ENCODE assay signal across 1 cellular context in genomic region chr2:85329181-85329651, GRCh38.
A peak's percentile ranks its signal among the peaks of the same experiment; 100 is the strongest.
TF ChIP-seq lines count a peak whose summit lies in the region.

No MANE protein-coding gene starts in this region.

TF ChIP-seq in K562, 482 proteins besides CTCF, POLR2A, EP300 and RAD21 (continued from another document and continues in another):
- TF ChIP-seq, protein P1, sequence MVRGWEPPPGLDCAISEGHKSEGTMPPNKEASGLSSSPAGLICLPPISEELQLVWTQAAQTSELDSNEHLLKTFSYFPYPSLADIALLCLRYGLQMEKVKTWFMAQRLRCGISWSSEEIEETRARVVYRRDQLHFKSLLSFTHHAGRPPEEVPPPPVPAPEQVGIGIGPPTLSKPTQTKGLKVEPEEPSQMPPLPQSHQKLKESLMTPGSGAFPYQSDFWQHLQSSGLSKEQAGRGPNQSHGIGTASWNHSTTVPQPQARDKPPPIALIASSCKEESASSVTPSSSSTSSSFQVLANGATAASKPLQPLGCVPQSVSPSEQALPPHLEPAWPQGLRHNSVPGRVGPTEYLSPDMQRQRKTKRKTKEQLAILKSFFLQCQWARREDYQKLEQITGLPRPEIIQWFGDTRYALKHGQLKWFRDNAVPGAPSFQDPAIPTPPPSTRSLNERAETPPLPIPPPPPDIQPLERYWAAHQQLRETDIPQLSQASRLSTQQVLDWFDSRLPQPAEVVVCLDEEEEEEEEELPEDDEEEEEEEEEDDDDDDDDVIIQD (CRISPR knock-in tag; IDR thresholded peaks at IDR 0.05) = no peak
- TF ChIP-seq L3MBTL2 (IDR thresholded peaks at IDR 0.05) (no peak), SREBF2 (CRISPR knock-in tag; IDR thresholded peaks at IDR 0.05) (no peak), FUS (optimal IDR thresholded peaks at IDR 0.05; ENCODE audit: low read depth, low read length) (no peak), U2AF2 (optimal IDR thresholded peaks at IDR 0.05; ENCODE audit: low read depth, low read length) (no peak), RBM14 (IDR thresholded peaks at IDR 0.05; ENCODE audit: borderline replicate concordance, insufficient read depth, low read depth, low read length) (no peak), SPI1 (IDR thresholded peaks at IDR 0.05; ENCODE audit: borderline replicate concordance, low read depth, low read length) (no peak), CCAR2 (IDR thresholded peaks at IDR 0.05; ENCODE audit: low read depth, low read length) (no peak), ETV1 (tag; conservative IDR thresholded peaks at IDR 0.05; ENCODE audit: low read depth) (no peak), CBX5 (IDR thresholded peaks at IDR 0.05; ENCODE audit: borderline replicate concordance, low read depth) (no peak), ZFP91 (CRISPR knock-in tag; IDR thresholded peaks at IDR 0.05) (no peak), PHB (CRISPR knock-in tag; IDR thresholded peaks at IDR 0.05) (no peak), POLR3A (IDR thresholded peaks at IDR 0.05; ENCODE audit: borderline replicate concordance, extremely low read depth, insufficient read depth, insufficient read length) (no peak), ZNF124 (CRISPR knock-in tag; IDR thresholded peaks at IDR 0.05) (no peak), E2F5 (CRISPR knock-in tag; IDR thresholded peaks at IDR 0.05) (no peak), MCM5 (IDR thresholded peaks at IDR 0.05; ENCODE audit: low read depth) (no peak), HDAC6 (IDR thresholded peaks at IDR 0.05; ENCODE audit: low read depth, low read length) (no peak), ZNF274 (IDR thresholded peaks at IDR 0.05; ENCODE audit: borderline replicate concordance, low read depth, low read length) (no peak), SMARCA4 (IDR thresholded peaks at IDR 0.05) (peak; percentile 94), ZNF316 (IDR thresholded peaks at IDR 0.05) (peak; percentile 99), ID3 (CRISPR knock-in tag; IDR thresholded peaks at IDR 0.05) (no peak), ID3 (tag; IDR thresholded peaks at IDR 0.05) (no peak), HMG20A (CRISPR knock-in tag; conservative IDR thresholded peaks at IDR 0.05) (no peak), RBM25 (IDR thresholded peaks at IDR 0.05; ENCODE audit: low read depth, low read length, severe bottlenecking) (no peak), CHD1 (IDR thresholded peaks at IDR 0.05; ENCODE audit: low read length) (no peak), ZNF408 (CRISPR knock-in tag; IDR thresholded peaks at IDR 0.05; ENCODE audit: low read depth) (no peak), RREB1 (CRISPR knock-in tag; IDR thresholded peaks at IDR 0.05) (no peak)
- TF ChIP-seq, protein P2, sequence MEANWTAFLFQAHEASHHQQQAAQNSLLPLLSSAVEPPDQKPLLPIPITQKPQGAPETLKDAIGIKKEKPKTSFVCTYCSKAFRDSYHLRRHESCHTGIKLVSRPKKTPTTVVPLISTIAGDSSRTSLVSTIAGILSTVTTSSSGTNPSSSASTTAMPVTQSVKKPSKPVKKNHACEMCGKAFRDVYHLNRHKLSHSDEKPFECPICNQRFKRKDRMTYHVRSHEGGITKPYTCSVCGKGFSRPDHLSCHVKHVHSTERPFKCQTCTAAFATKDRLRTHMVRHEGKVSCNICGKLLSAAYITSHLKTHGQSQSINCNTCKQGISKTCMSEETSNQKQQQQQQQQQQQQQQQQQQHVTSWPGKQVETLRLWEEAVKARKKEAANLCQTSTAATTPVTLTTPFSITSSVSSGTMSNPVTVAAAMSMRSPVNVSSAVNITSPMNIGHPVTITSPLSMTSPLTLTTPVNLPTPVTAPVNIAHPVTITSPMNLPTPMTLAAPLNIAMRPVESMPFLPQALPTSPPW (CRISPR knock-in tag; IDR thresholded peaks at IDR 0.05) = peak; percentile 26; the same call in 1 of the 2 replicates
- TF ChIP-seq, protein P3, sequence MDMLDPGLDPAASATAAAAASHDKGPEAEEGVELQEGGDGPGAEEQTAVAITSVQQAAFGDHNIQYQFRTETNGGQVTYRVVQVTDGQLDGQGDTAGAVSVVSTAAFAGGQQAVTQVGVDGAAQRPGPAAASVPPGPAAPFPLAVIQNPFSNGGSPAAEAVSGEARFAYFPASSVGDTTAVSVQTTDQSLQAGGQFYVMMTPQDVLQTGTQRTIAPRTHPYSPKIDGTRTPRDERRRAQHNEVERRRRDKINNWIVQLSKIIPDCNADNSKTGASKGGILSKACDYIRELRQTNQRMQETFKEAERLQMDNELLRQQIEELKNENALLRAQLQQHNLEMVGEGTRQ (CRISPR knock-in tag; IDR thresholded peaks at IDR 0.05) = no peak
- TF ChIP-seq, protein P4, sequence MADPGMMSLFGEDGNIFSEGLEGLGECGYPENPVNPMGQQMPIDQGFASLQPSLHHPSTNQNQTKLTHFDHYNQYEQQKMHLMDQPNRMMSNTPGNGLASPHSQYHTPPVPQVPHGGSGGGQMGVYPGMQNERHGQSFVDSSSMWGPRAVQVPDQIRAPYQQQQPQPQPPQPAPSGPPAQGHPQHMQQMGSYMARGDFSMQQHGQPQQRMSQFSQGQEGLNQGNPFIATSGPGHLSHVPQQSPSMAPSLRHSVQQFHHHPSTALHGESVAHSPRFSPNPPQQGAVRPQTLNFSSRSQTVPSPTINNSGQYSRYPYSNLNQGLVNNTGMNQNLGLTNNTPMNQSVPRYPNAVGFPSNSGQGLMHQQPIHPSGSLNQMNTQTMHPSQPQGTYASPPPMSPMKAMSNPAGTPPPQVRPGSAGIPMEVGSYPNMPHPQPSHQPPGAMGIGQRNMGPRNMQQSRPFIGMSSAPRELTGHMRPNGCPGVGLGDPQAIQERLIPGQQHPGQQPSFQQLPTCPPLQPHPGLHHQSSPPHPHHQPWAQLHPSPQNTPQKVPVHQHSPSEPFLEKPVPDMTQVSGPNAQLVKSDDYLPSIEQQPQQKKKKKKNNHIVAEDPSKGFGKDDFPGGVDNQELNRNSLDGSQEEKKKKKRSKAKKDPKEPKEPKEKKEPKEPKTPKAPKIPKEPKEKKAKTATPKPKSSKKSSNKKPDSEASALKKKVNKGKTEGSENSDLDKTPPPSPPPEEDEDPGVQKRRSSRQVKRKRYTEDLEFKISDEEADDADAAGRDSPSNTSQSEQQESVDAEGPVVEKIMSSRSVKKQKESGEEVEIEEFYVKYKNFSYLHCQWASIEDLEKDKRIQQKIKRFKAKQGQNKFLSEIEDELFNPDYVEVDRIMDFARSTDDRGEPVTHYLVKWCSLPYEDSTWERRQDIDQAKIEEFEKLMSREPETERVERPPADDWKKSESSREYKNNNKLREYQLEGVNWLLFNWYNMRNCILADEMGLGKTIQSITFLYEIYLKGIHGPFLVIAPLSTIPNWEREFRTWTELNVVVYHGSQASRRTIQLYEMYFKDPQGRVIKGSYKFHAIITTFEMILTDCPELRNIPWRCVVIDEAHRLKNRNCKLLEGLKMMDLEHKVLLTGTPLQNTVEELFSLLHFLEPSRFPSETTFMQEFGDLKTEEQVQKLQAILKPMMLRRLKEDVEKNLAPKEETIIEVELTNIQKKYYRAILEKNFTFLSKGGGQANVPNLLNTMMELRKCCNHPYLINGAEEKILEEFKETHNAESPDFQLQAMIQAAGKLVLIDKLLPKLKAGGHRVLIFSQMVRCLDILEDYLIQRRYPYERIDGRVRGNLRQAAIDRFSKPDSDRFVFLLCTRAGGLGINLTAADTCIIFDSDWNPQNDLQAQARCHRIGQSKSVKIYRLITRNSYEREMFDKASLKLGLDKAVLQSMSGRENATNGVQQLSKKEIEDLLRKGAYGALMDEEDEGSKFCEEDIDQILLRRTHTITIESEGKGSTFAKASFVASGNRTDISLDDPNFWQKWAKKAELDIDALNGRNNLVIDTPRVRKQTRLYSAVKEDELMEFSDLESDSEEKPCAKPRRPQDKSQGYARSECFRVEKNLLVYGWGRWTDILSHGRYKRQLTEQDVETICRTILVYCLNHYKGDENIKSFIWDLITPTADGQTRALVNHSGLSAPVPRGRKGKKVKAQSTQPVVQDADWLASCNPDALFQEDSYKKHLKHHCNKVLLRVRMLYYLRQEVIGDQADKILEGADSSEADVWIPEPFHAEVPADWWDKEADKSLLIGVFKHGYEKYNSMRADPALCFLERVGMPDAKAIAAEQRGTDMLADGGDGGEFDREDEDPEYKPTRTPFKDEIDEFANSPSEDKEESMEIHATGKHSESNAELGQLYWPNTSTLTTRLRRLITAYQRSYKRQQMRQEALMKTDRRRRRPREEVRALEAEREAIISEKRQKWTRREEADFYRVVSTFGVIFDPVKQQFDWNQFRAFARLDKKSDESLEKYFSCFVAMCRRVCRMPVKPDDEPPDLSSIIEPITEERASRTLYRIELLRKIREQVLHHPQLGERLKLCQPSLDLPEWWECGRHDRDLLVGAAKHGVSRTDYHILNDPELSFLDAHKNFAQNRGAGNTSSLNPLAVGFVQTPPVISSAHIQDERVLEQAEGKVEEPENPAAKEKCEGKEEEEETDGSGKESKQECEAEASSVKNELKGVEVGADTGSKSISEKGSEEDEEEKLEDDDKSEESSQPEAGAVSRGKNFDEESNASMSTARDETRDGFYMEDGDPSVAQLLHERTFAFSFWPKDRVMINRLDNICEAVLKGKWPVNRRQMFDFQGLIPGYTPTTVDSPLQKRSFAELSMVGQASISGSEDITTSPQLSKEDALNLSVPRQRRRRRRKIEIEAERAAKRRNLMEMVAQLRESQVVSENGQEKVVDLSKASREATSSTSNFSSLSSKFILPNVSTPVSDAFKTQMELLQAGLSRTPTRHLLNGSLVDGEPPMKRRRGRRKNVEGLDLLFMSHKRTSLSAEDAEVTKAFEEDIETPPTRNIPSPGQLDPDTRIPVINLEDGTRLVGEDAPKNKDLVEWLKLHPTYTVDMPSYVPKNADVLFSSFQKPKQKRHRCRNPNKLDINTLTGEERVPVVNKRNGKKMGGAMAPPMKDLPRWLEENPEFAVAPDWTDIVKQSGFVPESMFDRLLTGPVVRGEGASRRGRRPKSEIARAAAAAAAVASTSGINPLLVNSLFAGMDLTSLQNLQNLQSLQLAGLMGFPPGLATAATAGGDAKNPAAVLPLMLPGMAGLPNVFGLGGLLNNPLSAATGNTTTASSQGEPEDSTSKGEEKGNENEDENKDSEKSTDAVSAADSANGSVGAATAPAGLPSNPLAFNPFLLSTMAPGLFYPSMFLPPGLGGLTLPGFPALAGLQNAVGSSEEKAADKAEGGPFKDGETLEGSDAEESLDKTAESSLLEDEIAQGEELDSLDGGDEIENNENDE (IDR thresholded peaks at IDR 0.05; ENCODE audit: low read depth, low read length) = no peak
- TF ChIP-seq, protein P5, sequence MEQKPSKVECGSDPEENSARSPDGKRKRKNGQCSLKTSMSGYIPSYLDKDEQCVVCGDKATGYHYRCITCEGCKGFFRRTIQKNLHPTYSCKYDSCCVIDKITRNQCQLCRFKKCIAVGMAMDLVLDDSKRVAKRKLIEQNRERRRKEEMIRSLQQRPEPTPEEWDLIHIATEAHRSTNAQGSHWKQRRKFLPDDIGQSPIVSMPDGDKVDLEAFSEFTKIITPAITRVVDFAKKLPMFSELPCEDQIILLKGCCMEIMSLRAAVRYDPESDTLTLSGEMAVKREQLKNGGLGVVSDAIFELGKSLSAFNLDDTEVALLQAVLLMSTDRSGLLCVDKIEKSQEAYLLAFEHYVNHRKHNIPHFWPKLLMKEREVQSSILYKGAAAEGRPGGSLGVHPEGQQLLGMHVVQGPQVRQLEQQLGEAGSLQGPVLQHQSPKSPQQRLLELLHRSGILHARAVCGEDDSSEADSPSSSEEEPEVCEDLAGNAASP (IDR thresholded peaks at IDR 0.05) = no peak
